Comparison of ENCODE assay signal across 1 cellular context in genomic region chr6:157380458-157380778, GRCh38.
TF ChIP-seq lines count a peak whose summit lies in the region.

No MANE protein-coding gene starts in this region.

TF ChIP-seq in GM12878, 131 proteins besides CTCF, POLR2A, EP300 and RAD21 (continued from another document):
- TF ChIP-seq MLLT1 (IDR thresholded peaks at IDR 0.05): peak; percentile 26; the same call in 1 of the 2 replicates
